ENCODE assay signal across 8 cellular contexts in the genomic region with DNA sequence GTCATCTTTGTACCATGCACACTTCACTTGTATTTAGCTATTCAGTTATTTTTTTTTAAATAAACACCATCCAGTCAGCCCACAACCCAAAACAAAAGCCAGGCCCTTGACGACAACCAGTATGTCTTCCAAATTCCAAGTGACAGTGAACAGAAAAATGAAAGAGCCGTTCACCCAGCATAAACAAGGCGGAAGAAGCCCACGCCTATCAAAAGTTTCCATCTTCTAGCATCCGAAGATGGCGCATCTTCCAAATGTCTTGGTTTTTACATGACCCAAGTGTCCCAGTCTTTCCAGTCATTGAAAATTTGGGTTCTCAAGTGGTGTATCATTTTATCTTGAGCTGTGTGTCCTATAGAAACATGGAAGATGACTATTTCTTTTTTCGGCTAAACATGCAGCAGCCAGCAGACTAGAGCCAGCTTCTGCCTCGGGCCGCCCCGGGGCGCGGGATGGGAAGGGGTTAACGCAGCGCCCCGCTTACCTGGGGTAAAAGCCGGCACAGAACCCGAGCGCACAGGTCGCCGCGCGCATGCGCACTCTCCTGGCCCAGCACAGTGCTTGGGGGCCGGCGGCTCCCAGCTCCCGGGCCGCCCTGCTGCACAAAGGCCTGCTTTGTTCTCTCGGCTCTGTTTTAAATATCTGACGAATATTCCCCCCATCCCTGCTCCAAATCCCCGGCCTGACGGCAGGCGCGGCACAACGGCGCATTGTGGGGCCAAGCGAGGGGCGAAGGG.
DNase-seq lines count a peak whose midpoint lies in the region; ATAC-seq and TF ChIP-seq lines count a peak whose summit lies in the region.

No MANE protein-coding gene starts in this region.

- peaks cover 12% of the 10 kb centered on the region for H3K36me3 Mint-ChIP-seq in Calu3 (ENCODE audit: insufficient read depth, unreplicated experiment)

- H3K9me3 Mint-ChIP-seq in Calu3 (ENCODE audit: low read depth, unreplicated experiment), result no peaks in the 10 kb centered on the region

- DNase-seq in Calu3, result peak; percentile 88
- peak; percentile 11 for DNase-seq in activated CD4-positive, CD25-positive, alpha-beta regulatory T cell treated with anti-CD3 and anti-CD28 coated beads, Interleukin-2, amount 50 U/mL, for 16 hours (ENCODE audit: low read depth, low spot score)
- DNase-seq in cerebellum (ENCODE audit: low spot score), result peak; percentile 36
- no peak for DNase-seq in lung (ENCODE audit: low spot score)
- DNase-seq in stimulated activated CD8-positive, alpha-beta memory T cell treated with anti-CD3 and anti-CD28 coated beads, Interleukin-12 subunit alpha, Interleukin-12 subunit beta, amount 100 ng/mL, for 24 hours (ENCODE audit: extremely low read depth), result peak; percentile 12
- DNase-seq in AG20443 (ENCODE audit: low spot score), result no peak
- DNase-seq in SJCRH30, result no peak
- DNase-seq in HAP-1 (ENCODE audit: low spot score in 2 of 2), result no peak

- H3K27ac Mint-ChIP-seq in Calu3 (ENCODE audit: unreplicated experiment), result peak overlapping the region; percentile 74

- H3K27ac ChIP-seq in lung (ENCODE audit: low read depth in 1 of 2, low read length in 1 of 2) (peak overlapping the region in 1 of 2 donors; percentile 86), SJCRH30 (no peak overlapping the region)

- TF ChIP-seq CTCF in Calu3 (IDR thresholded peaks at IDR 0.05; ENCODE audit: unreplicated experiment) (no peak), lung (IDR thresholded peaks at IDR 0.05; ENCODE audit: control extremely low read depth, extremely low read depth) (no peak)

- peaks cover 6 to 12% of the 10 kb centered on the region in 2 donors for H3K4me1 ChIP-seq in lung (ENCODE audit: control insufficient read depth in 2 of 2, insufficient read depth in 2 of 2, low read length in 2 of 2)
- H3K4me1 ChIP-seq in SJCRH30, result peaks cover 13% of the 10 kb centered on the region
- H3K4me1 ChIP-seq in HAP-1, result no peaks in the 10 kb centered on the region

- peaks cover 9% of the 10 kb centered on the region for H3K4me1 Mint-ChIP-seq in Calu3 (ENCODE audit: low read depth, unreplicated experiment)

- CTCF ChIA-PET in Calu3 (lab: Charles Lee), result interaction anchor here (0.5 to 1.4 kb wide), 7 partner anchors 29 to 1296 kb away, joined by 3 to 8 read pairs (median 3); no protein-coding TSS in a partner anchor

- in situ Hi-C loops in HAP-1 (cut with MboI; ENCODE audit: low sequenced_read_pairs), result no loop called here

- WGBS in lung, 2 donors, result 49 to 60% methylated on average over 36 to 37 of the region's 37 CpGs

- H3K27me3 Mint-ChIP-seq in Calu3 (ENCODE audit: unreplicated experiment), result no peaks in the 10 kb centered on the region

- peak; percentile 80 for ATAC-seq in lung (ENCODE audit: insufficient read depth, low FRiP score)

- peak overlapping the region; percentile 63 for H3K4me3 Mint-ChIP-seq in Calu3 (ENCODE audit: low read depth, unreplicated experiment)

- H3K9me3 ChIP-seq in lung (ENCODE audit: control insufficient read depth in 2 of 2, insufficient read depth in 1 of 2, low read length in 1 of 2) (no peaks in the 10 kb centered on the region), SJCRH30 (replicated peaks) (no peaks in the 10 kb centered on the region), HAP-1 (no peaks in the 10 kb centered on the region)

- no TSS peak for BruUV-seq in Calu3 (replicated peaks; lab: Mats Ljungman, UMichigan)

- no peaks in the 10 kb centered on the region for H3K36me3 ChIP-seq in lung (ENCODE audit: control insufficient read depth in 2 of 2, insufficient read depth in 2 of 2, low read length in 2 of 2)
- H3K36me3 ChIP-seq in SJCRH30, result no peaks in the 10 kb centered on the region
- H3K36me3 ChIP-seq in HAP-1 (replicated peaks), result no peaks in the 10 kb centered on the region

- intact Hi-C loops in Calu3 (cut with micrococcal nuclease; ENCODE audit: unreplicated experiment), result no loop called here

- H3K4me3 ChIP-seq in lung, result no peak overlapping the region
- no peak overlapping the region for H3K4me3 ChIP-seq in SJCRH30
- H3K4me3 ChIP-seq in HAP-1, result no peak overlapping the region

- H3K27me3 ChIP-seq in lung (ENCODE audit: control insufficient read depth, insufficient read depth), result no peaks in the 10 kb centered on the region
- no peaks in the 10 kb centered on the region for H3K27me3 ChIP-seq in SJCRH30
- no peaks in the 10 kb centered on the region for H3K27me3 ChIP-seq in HAP-1 (ENCODE audit: low read depth)

Comparison
In these comparisons a context has a peak if more than half of its experiments do, and no peak if none do; other contexts are left out.
1. DNase-seq: peak in Calu3 (single experiment), activated CD4-positive, CD25-positive, alpha-beta regulatory T cell treated with anti-CD3 and anti-CD28 coated beads, Interleukin-2, amount 50 U/mL, for 16 hours (single experiment), cerebellum (single experiment) and stimulated activated CD8-positive, alpha-beta memory T cell treated with anti-CD3 and anti-CD28 coated beads, Interleukin-12 subunit alpha, Interleukin-12 subunit beta, amount 100 ng/mL, for 24 hours (single experiment); none in lung (single experiment), AG20443 (single experiment), SJCRH30 (0 of 2) and HAP-1 (0 of 2).